16 cellular contexts compared by ENCODE assay signal in the genomic region with DNA sequence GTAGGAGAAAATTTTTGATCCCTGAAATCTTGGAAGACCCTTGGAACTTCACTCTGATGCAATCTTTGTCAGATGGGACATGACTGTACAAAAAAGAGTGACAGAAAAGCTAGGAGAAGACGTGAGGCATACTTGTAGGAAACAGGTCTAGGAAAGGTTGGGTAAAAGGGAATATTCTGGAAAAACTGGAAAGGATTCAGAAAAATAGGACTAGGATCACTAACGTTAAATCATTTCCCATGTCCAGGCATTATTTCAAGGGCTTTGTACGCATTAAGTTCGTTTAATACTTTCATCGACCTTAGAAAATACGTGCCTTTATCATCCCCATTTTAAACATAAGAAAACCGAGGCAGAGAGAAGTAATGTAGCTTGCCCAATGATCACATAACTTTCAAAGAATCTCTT. TPM values are rescaled to one million over a fixed set of nuclear protein-coding genes. Genes with fewer than 3 reads are reported as not detected.
DNase-seq lines count a peak whose midpoint lies in the region; TF ChIP-seq lines count a peak whose summit lies in the region.
"Had no signal": no experiment of that assay in that cellular context is flagged by ENCODE, and none has a peak within 500 bp of the region (broad histone marks: within the 10 kb centered on the region; RNA-seq: fewer than 3 reads in every experiment).

No MANE protein-coding gene starts in this region.

- H3K9me2 ChIP-seq in Loucy (replicated peaks; ENCODE audit: low read depth, low read length), result no peaks in the 10 kb centered on the region

- peak overlapping the region; percentile 69 for H3K4me3 ChIP-seq in Loucy (ENCODE audit: low read length, poor library complexity, severe bottlenecking)
- peak overlapping the region; percentile 59 for H3K4me3 ChIP-seq in epithelial cell of proximal tubule (ENCODE audit: low read depth, low read length)
- H3K4me3 ChIP-seq in tibial artery, result peak overlapping the region; percentile 41 to 42

- intact Hi-C loops in tibial artery (cut with DNase I; ENCODE audit: low total_unique reads), result no loop called here

- no peaks in the 10 kb centered on the region for H3K27me3 Mint-ChIP-seq in nephron (ENCODE audit: low read depth)

- no peaks in the 10 kb centered on the region for H3K27me3 ChIP-seq in Loucy (ENCODE audit: insufficient read depth, low read length, poor library complexity, severe bottlenecking)
- no peaks in the 10 kb centered on the region for H3K27me3 ChIP-seq in tibial artery
- H3K27me3 ChIP-seq: adrenal gland, BE2C had no signal

- no peaks in the 10 kb centered on the region for H4K20me1 ChIP-seq in Loucy (ENCODE audit: insufficient read depth, low read length, poor library complexity, severe bottlenecking)

- H3K9me3 ChIP-seq in Loucy (ENCODE audit: insufficient read depth, low read depth, low read length) (no peaks in the 10 kb centered on the region), tibial artery (no peaks in the 10 kb centered on the region)
- H3K9me3 ChIP-seq: adrenal gland, BE2C had no signal

- H3K79me2 ChIP-seq in Loucy (ENCODE audit: insufficient read depth, low read length), result no peaks in the 10 kb centered on the region

- TF ChIP-seq CTCF in Loucy (conservative IDR thresholded peaks at IDR 0.05; ENCODE audit: low read length), result no peak
- TF ChIP-seq CTCF in epithelial cell of proximal tubule (conservative IDR thresholded peaks at IDR 0.05; ENCODE audit: low read depth, low read length), result no peak
- no peak for TF ChIP-seq CTCF in nephron (IDR thresholded peaks at IDR 0.05; ENCODE audit: unreplicated experiment in 3 of 3)
- no peak for TF ChIP-seq CTCF in tibial artery (IDR thresholded peaks at IDR 0.05)

- peak overlapping the region; percentile 4 to 61 (median 6) for H3K4me3 Mint-ChIP-seq in nephron
- H3K4me3 Mint-ChIP-seq: activated CD4-positive, alpha-beta T cell treated with anti-CD3 and anti-CD28 coated beads, Interleukin-2, amount 10 ng/mL, durations not matched to agents 24 days and 14 days had no signal

- no peaks in the 10 kb centered on the region for H3K9me3 Mint-ChIP-seq in nephron
- H3K9me3 Mint-ChIP-seq: activated CD4-positive, alpha-beta T cell treated with anti-CD3 and anti-CD28 coated beads, Interleukin-2, amount 10 ng/mL, durations not matched to agents 24 days and 14 days had no signal

- H3K36me3 ChIP-seq in Loucy (ENCODE audit: insufficient read depth, low read length), result no peaks in the 10 kb centered on the region
- H3K36me3 ChIP-seq in tibial artery, result no peaks in the 10 kb centered on the region
- H3K36me3 ChIP-seq: adrenal gland, BE2C had no signal

- no peaks in the 10 kb centered on the region for H3F3A ChIP-seq in Loucy (ENCODE audit: low read depth)

- peak overlapping the region; percentile 48 to 88 (median 56) for H3K27ac Mint-ChIP-seq in nephron
- H3K27ac Mint-ChIP-seq: activated CD4-positive, alpha-beta T cell treated with anti-CD3 and anti-CD28 coated beads, Interleukin-2, amount 10 ng/mL, durations not matched to agents 24 days and 14 days had no signal

- no peak for DNase-seq in epithelial cell of proximal tubule (ENCODE audit: low read depth)
- no peak for DNase-seq in tibial artery
- no peak for DNase-seq in activated naive CD4-positive, alpha-beta T cell treated with anti-CD3 and anti-CD28 coated beads, Interleukin-2, amount 50 U/mL, for 16 hours
- no peak for DNase-seq in NCI-H2171 (lab: John Stamatoyannopoulos, UW)
- no peak for DNase-seq in H4 (ENCODE audit: low spot score)
- DNase-seq: activated CD4-positive, alpha-beta T cell treated with anti-CD3 and anti-CD28 coated beads, Interleukin-2, amount 10 ng/mL, durations not matched to agents 24 days and 14 days; adrenal gland; BE2C; DMS79 treated with DMSO at 0.1 percent for 48 hours; glutamatergic neuron; midbrain; stimulated activated CD4-positive, alpha-beta T cell treated with anti-CD3 and anti-CD28 coated beads, Interleukin-2, amount 100 ng/mL, for 48 hours; stimulated activated CD8-positive, alpha-beta memory T cell treated with anti-CD3 and anti-CD28 coated beads, Interleukin-4, amount 100 ng/mL, for 48 hours had no signal

- H3K4me1 Mint-ChIP-seq in nephron, result peaks cover 51% of the 10 kb centered on the region
- H3K4me1 Mint-ChIP-seq: activated CD4-positive, alpha-beta T cell treated with anti-CD3 and anti-CD28 coated beads, Interleukin-2, amount 10 ng/mL, durations not matched to agents 24 days and 14 days had no signal

- H3K36me3 Mint-ChIP-seq in nephron (ENCODE audit: low read depth), result no peaks in the 10 kb centered on the region

- H2AFZ ChIP-seq in Loucy (ENCODE audit: low read length), result no peak overlapping the region

- no peak overlapping the region for H3K9ac ChIP-seq in Loucy (ENCODE audit: low read depth, low read length, poor library complexity, severe bottlenecking)

- H3K27ac ChIP-seq in tibial artery, result peak overlapping the region; percentile 21 to 64

- H3K4me1 ChIP-seq in Loucy (ENCODE audit: insufficient read depth, low read length, poor library complexity, severe bottlenecking) (peaks cover 44% of the 10 kb centered on the region), tibial artery (peaks cover 0 to 30% (median 0%) of the 10 kb centered on the region in 4 donors)
- H3K4me1 ChIP-seq: BE2C had no signal

- H3K4me2 ChIP-seq in Loucy (ENCODE audit: low read depth, low read length, poor library complexity, severe bottlenecking), result peak overlapping the region; percentile 68

RNA-seq across cellular contexts. Expression of a gene that starts 2.9 kb away (rescaled TPM):
- total RNA-seq in epithelial cell of proximal tubule, result 0.87 and 1.6 TPM in 2 replicates
- 4.4 and 7.6 TPM in 2 replicates for total RNA-seq in H4 (2014; rRNA removed; shearing (Covaris generic))
- total RNA-seq: activated CD4-positive, alpha-beta T cell treated with anti-CD3 and anti-CD28 coated beads, Interleukin-2, amount 10 ng/mL, durations not matched to agents 24 days and 14 days; T-helper 1 cell treated with Interleukin-12 subunit alpha and Interleukin-12 subunit beta and Interleukin-4 antibody, amounts not matched to agents 30 ng/mL and 1 ng/mL, for 36 hours had no signal
